Comparison of ENCODE assay signal across 18 cellular contexts in the genomic region with DNA sequence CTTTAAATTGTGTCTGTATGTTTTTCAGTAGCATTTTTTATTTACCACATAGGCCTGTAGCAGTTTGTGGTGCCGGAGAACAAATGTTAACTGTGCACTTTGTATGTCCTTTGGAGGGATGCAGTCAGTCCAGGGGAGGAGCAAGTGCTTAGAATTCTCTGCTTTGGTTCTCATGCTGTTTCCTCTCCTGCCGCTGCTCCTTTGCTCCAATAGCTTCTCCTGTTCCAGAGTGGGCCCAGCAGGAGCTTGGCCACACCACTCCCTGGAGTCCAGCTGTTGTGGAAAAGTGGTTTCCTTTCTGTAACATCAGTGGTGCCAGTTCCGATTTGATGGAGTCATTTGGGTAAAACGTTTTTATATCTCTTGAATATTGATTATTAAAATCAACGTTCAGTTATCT. TPM values are rescaled to one million over a fixed set of nuclear protein-coding genes. Genes with fewer than 3 reads are reported as not detected.
"Had no signal": no experiment of that assay in that cellular context is flagged by ENCODE, and none has a peak within 500 bp of the region (broad histone marks: within the 10 kb centered on the region; RNA-seq: fewer than 3 reads in every experiment).

No MANE protein-coding gene starts in this region.

- DNase-seq: activated CD4-positive, CD25-positive, alpha-beta regulatory T cell treated with anti-CD3 and anti-CD28 coated beads, Interleukin-2, amount 50 U/mL, for 72 hours; activated gamma-delta T cell; adrenal gland; body of pancreas; central memory CD4-positive, alpha-beta T cell; colonic mucosa; gastrocnemius medialis; heart left ventricle; kidney glomerular epithelial cell; naive B cell; right lobe of liver; stimulated activated CD4-positive, alpha-beta T cell treated with anti-CD3 and anti-CD28 coated beads, Interleukin-4, amount 100 ng/mL, for 4 hours; T-helper 2 cell; upper lobe of left lung had no signal

- H2AFZ ChIP-seq: parathyroid adenoma had no signal

- H3K27me3 ChIP-seq: adrenal gland, body of pancreas, colonic mucosa, gastrocnemius medialis, heart left ventricle, right lobe of liver, upper lobe of left lung had no signal

- H3K9me3 ChIP-seq: adrenal gland, body of pancreas, colonic mucosa, gastrocnemius medialis, heart left ventricle, right lobe of liver, thoracic aorta, upper lobe of left lung had no signal

- H3K4me1 ChIP-seq: adrenal gland, body of pancreas, colonic mucosa, gastrocnemius medialis, heart left ventricle, parathyroid adenoma, right lobe of liver, upper lobe of left lung had no signal

- H3K79me2 ChIP-seq: parathyroid adenoma had no signal

- H3K9ac ChIP-seq: parathyroid adenoma had no signal

- H3K36me3 ChIP-seq: adrenal gland, colonic mucosa, gastrocnemius medialis, heart left ventricle, right lobe of liver, thoracic aorta, upper lobe of left lung had no signal

- H3K27ac ChIP-seq: adrenal gland, body of pancreas, colonic mucosa, gastrocnemius medialis, heart left ventricle, parathyroid adenoma, right lobe of liver, thoracic aorta, upper lobe of left lung, VCaP had no signal

- H3K4me2 ChIP-seq: smooth muscle cell had no signal

- H3K4me3 ChIP-seq: adrenal gland, body of pancreas, colonic mucosa, gastrocnemius medialis, heart left ventricle, right lobe of liver, smooth muscle cell, thoracic aorta, upper lobe of left lung had no signal

RNA-seq across cellular contexts. Expression of gene TICRR, which starts 16.6 kb away (rescaled TPM):
- total RNA-seq: gastrocnemius medialis, thoracic aorta had no signal
